Comparison of ENCODE assay signal across 20 cellular contexts in the genomic region with DNA sequence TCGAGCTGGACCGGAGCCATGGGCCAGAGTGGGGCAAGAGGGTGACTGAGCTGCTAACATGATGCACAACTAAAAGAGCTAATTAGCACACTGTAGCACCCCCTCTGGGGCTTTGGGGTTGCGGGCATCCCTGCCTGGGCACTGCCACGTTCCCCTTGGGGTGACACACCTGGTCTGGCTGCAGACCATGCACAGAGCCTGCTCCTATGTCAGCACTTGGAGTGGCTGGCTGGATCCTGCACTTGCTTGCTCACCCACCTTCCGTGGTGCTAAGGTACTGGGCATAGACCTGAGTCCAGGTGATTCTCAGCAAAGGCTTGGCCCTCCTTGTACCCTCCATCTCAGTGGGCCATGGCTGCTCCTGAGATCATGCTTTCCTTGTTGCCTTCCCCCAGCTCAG. TPM values are rescaled to one million over a fixed set of nuclear protein-coding genes. Genes with fewer than 3 reads are reported as not detected.
DNase-seq lines count a peak whose midpoint lies in the region; ATAC-seq, FAIRE-seq and TF ChIP-seq lines count a peak whose summit lies in the region.
"Had no signal": no experiment of that assay in that cellular context is flagged by ENCODE, and none has a peak within 500 bp of the region (broad histone marks: within the 10 kb centered on the region; RNA-seq: fewer than 3 reads in every experiment).

No MANE protein-coding gene starts in this region.

- H3K4me1 Mint-ChIP-seq in CD14-positive monocyte (peaks cover 17% of the 10 kb centered on the region), natural killer cell (peaks cover 7% of the 10 kb centered on the region in 2 donors), Calu3 (ENCODE audit: low read depth, unreplicated experiment) (no peaks in the 10 kb centered on the region)
- H3K4me1 Mint-ChIP-seq in central memory CD8-positive, alpha-beta T cell = peaks cover 8% of the 10 kb centered on the region

- H3K27me3 Mint-ChIP-seq in CD14-positive monocyte (ENCODE audit: low read depth in 3 of 3) = peaks cover 0 to 5% (median 0%) of the 10 kb centered on the region in 3 donors
- no peaks in the 10 kb centered on the region for H3K27me3 Mint-ChIP-seq in central memory CD8-positive, alpha-beta T cell
- H3K27me3 Mint-ChIP-seq in natural killer cell (ENCODE audit: low read depth in 2 of 2) = no peaks in the 10 kb centered on the region
- H3K27me3 Mint-ChIP-seq in Calu3 (ENCODE audit: unreplicated experiment) = no peaks in the 10 kb centered on the region
- H3K27me3 Mint-ChIP-seq: IgD-negative memory B cell had no signal

- no peak for FAIRE-seq in GM12891 (lab: Jason Lieb, UNC)
- FAIRE-seq: D721Med had no signal

- TF ChIP-seq POLR2A in GM12891 (IDR thresholded peaks at IDR 0.05; ENCODE audit: low read depth, low read length) = peak; percentile 45; the same call in 1 of the 2 replicates

- intact Hi-C loops in CD14-positive monocyte (cut with micrococcal nuclease) = loop anchor here in 1 of 2 donors (10.0 kb wide), 1 partner anchor 82 kb away; a partner anchor contains a TSS
- intact Hi-C loops in natural killer cell (cut with micrococcal nuclease) = no loop called here
- intact Hi-C loops in Calu3 (cut with micrococcal nuclease; ENCODE audit: unreplicated experiment) = loop anchor here (10.0 kb wide), 1 partner anchor 92 kb away; no protein-coding TSS in a partner anchor

- peaks cover 2 to 9% (median 5%) of the 10 kb centered on the region in 7 donors for H3K9me3 Mint-ChIP-seq in CD14-positive monocyte
- H3K9me3 Mint-ChIP-seq in central memory CD8-positive, alpha-beta T cell = no peaks in the 10 kb centered on the region
- H3K9me3 Mint-ChIP-seq in natural killer cell = no peaks in the 10 kb centered on the region
- H3K9me3 Mint-ChIP-seq in Calu3 (ENCODE audit: low read depth, unreplicated experiment) = peaks cover 3% of the 10 kb centered on the region

- no TSS peak for BruUV-seq in Calu3 (replicated peaks; lab: Mats Ljungman, UMichigan)

- H3K27ac Mint-ChIP-seq in CD14-positive monocyte (peak overlapping the region; percentile 30 to 85 (median 76)), natural killer cell (no peak overlapping the region), Calu3 (ENCODE audit: unreplicated experiment) (no peak overlapping the region)
- peak overlapping the region; percentile 59 for H3K27ac Mint-ChIP-seq in central memory CD8-positive, alpha-beta T cell (ENCODE audit: low read depth)
- H3K27ac Mint-ChIP-seq: IgD-negative memory B cell had no signal

- CTCF ChIA-PET in Calu3 (lab: Charles Lee) = no interaction called here

- no peak for DNase-seq in CD14-positive monocyte (ENCODE audit: low spot score)
- no peak for DNase-seq in GM12891 (ENCODE audit: insufficient read length, low spot score)
- DNase-seq in central memory CD8-positive, alpha-beta T cell (ENCODE audit: low spot score in 2 of 2) = no peak
- peak; percentile 13 for DNase-seq in natural killer cell
- no peak for DNase-seq in activated CD4-positive, alpha-beta T cell treated with anti-CD3 and anti-CD28 coated beads, Interleukin-2, amount 50 U/mL, for 48 hours
- DNase-seq in Calu3 = no peak
- no peak for DNase-seq in hepatic stellate cell (ENCODE audit: low spot score)
- DNase-seq: GOT3, MM.1S, NCI-H1048, NCI-H1417 treated with DMSO at 0.1 percent for 48 hours, NCI-H1694 treated with DMSO at 0.1 percent for 48 hours, NCI-H2081, NCI-H2227 treated with DMSO at 0.1 percent for 48 hours, NCI-H526 treated with DMSO at 0.1 percent for 48 hours, PC-9, Right ventricle myocardium superior had no signal

- no peak for ATAC-seq in central memory CD8-positive, alpha-beta T cell (replicated peaks; ENCODE audit: extremely low read depth, poor library complexity, severe bottlenecking)
- ATAC-seq in natural killer cell = no peak
- ATAC-seq: HCT116 had no signal

- H3K36me3 Mint-ChIP-seq in CD14-positive monocyte (peaks cover 68 to 90% of the 10 kb centered on the region in 2 donors), natural killer cell (peaks cover 6% of the 10 kb centered on the region), Calu3 (ENCODE audit: insufficient read depth, unreplicated experiment) (peaks cover 6% of the 10 kb centered on the region)
- H3K36me3 Mint-ChIP-seq in central memory CD8-positive, alpha-beta T cell (ENCODE audit: insufficient read depth) = peaks cover 9% of the 10 kb centered on the region

- H3K4me3 Mint-ChIP-seq in CD14-positive monocyte (no peak overlapping the region), natural killer cell (no peak overlapping the region), Calu3 (ENCODE audit: low read depth, unreplicated experiment) (no peak overlapping the region)
- H3K4me3 Mint-ChIP-seq in central memory CD8-positive, alpha-beta T cell = no peak overlapping the region
- H3K4me3 Mint-ChIP-seq: IgD-negative memory B cell had no signal

- no peak for TF ChIP-seq CTCF in CD14-positive monocyte (IDR thresholded peaks at IDR 0.05)
- TF ChIP-seq CTCF in natural killer cell (IDR thresholded peaks at IDR 0.05) = no peak
- no peak for TF ChIP-seq CTCF in Calu3 (IDR thresholded peaks at IDR 0.05; ENCODE audit: unreplicated experiment)

TF ChIP-seq in GM12891, 5 proteins besides CTCF, POLR2A, EP300 and RAD21:
- TF ChIP-seq SPI1 (IDR thresholded peaks at IDR 0.05; ENCODE audit: low read depth, low read length) = no peak
- TF ChIP-seq PAX5 (IDR thresholded peaks at IDR 0.05; ENCODE audit: insufficient read depth, low read length, severe bottlenecking) = no peak
- TF ChIP-seq TAF1 (IDR thresholded peaks at IDR 0.05; ENCODE audit: low read depth, low read length) = no peak
- no peak for TF ChIP-seq POU2F2 (IDR thresholded peaks at IDR 0.05; ENCODE audit: low read depth, low read length)
- TF ChIP-seq POLR2AphosphoS5 (IDR thresholded peaks at IDR 0.05; ENCODE audit: low read depth, low read length) = peak; percentile 58

RNA-seq across cellular contexts. Expression of a gene that starts 12.8 kb away (rescaled TPM):
- polyA plus RNA-seq in CD14-positive monocyte = not detected
- 0.08 TPM for polyA plus RNA-seq in GM12891 (2012; ENCODE audit: low read depth, missing spikeins)
- total RNA-seq in natural killer cell = 1 to 10 TPM; 4.1 to 6.0 (median 5.2) TPM
- total RNA-seq in Calu3 (2022) = 0.64 and 0.69 TPM in 2 replicates
- polyA plus RNA-seq: IgD-negative memory B cell had no signal

Comparison
In these comparisons a context has a peak if more than half of its experiments do, and no peak if none do; other contexts are left out.
1. H3K27ac Mint-ChIP-seq: peak in CD14-positive monocyte (7 of 7) and central memory CD8-positive, alpha-beta T cell (single experiment); none in natural killer cell (0 of 2) and Calu3 (single experiment).